ENCODE assay signal across 1 cellular context in genomic region chr16:85312642-85313540, GRCh38.
TF ChIP-seq lines count a peak whose summit lies in the region.

No MANE protein-coding gene starts in this region.

TF ChIP-seq in SK-N-SH, 30 proteins besides CTCF, POLR2A, EP300 and RAD21 (continued from another document):
- no peak for TF ChIP-seq USF1 (IDR thresholded peaks at IDR 0.05; ENCODE audit: borderline replicate concordance, low read depth)
- no peak for TF ChIP-seq SIN3A (IDR thresholded peaks at IDR 0.05; ENCODE audit: borderline replicate concordance, low read depth, low read length)
- TF ChIP-seq MEF2A (IDR thresholded peaks at IDR 0.05; ENCODE audit: borderline replicate concordance, low read depth) = no peak
- no peak for TF ChIP-seq MXI1 (IDR thresholded peaks at IDR 0.05; ENCODE audit: low read depth, low read length)
- TF ChIP-seq CHD2 (IDR thresholded peaks at IDR 0.05; ENCODE audit: low read length, partially characterized antibody) = no peak
- TF ChIP-seq POLR2AphosphoS5 (IDR thresholded peaks at IDR 0.05; ENCODE audit: low read depth, low read length) = no peak
- TF ChIP-seq GATA2 (CRISPR knock-in tag; IDR thresholded peaks at IDR 0.05) = no peak
- TF ChIP-seq REST (IDR thresholded peaks at IDR 0.05; ENCODE audit: low read depth, low read length) = no peak
- no peak for TF ChIP-seq IRF3 (IDR thresholded peaks at IDR 0.05; ENCODE audit: low read depth, low read length)
- TF ChIP-seq FOSL2 (IDR thresholded peaks at IDR 0.05; ENCODE audit: borderline replicate concordance, low read depth) = no peak
- TF ChIP-seq RFX5 (IDR thresholded peaks at IDR 0.05; ENCODE audit: low read length) = no peak
- TF ChIP-seq ELF1 (IDR thresholded peaks at IDR 0.05) = no peak
- no peak for TF ChIP-seq TAF1 (IDR thresholded peaks at IDR 0.05; ENCODE audit: borderline replicate concordance, low read depth, low read length)
- no peak for TF ChIP-seq USF2 (IDR thresholded peaks at IDR 0.05; ENCODE audit: borderline replicate concordance, low read depth, low read length)
